ENCODE assay signal across 8 cellular contexts in the genomic region with DNA sequence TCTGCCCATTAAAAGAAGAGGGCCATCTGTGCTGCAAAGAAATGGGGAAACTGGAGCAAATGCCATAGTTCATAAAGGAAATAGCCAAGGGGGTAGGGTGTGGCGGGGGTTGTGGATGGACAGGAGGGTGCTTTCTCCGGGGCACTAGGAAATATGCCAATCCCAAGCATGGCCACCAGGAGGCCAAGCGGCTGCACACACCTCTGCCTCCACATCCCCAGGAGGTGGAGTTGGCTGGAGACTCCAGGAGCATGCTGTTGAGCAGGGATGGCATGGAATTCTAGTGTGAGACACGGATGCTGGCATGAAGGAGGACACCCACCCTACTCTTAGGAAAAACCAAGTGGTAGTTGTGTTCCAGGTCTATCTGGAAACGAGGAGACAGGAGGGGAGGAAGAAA. TPM values are rescaled to one million over a fixed set of nuclear protein-coding genes. Genes with fewer than 3 reads are reported as not detected.
DNase-seq lines count a peak whose midpoint lies in the region; ATAC-seq and TF ChIP-seq lines count a peak whose summit lies in the region.

No MANE protein-coding gene starts in this region.

- ATAC-seq in DND-41 (ENCODE audit: insufficient read depth, low read depth) (peak; percentile 67), IMR-90 (ENCODE audit: low read depth) (0 out of 2 replicates have a peak, but pooled peaks have one; percentile 21), HG03460 (IDR thresholded peaks at IDR 0.05; ENCODE audit: unreplicated experiment) (no peak)

- no peaks in the 10 kb centered on the region for H3K9me3 ChIP-seq in DND-41 (ENCODE audit: insufficient read depth, low read length, severe bottlenecking)
- H3K9me3 ChIP-seq in IMR-90 (ENCODE audit: control insufficient read depth, insufficient read depth, low read length) = no peaks in the 10 kb centered on the region

- H3K4me2 ChIP-seq in DND-41 (ENCODE audit: insufficient read depth, low read length) (no peak overlapping the region), IMR-90 (ENCODE audit: low read depth, low read length) (no peak overlapping the region)

- 0 out of 2 replicates have a peak overlapping the region, but pooled peaks have one; percentile 4 for H3K18ac ChIP-seq in IMR-90 (ENCODE audit: low read depth, low read length)

- TF ChIP-seq POLR2A in IMR-90 (IDR thresholded peaks at IDR 0.05; ENCODE audit: low read depth, low read length) = no peak

- peak overlapping the region; percentile 59 for H2AK9ac ChIP-seq in IMR-90 (replicated peaks; ENCODE audit: low read depth, low read length, poor library complexity)

- TF ChIP-seq CTCF in DND-41 (IDR thresholded peaks at IDR 0.05; ENCODE audit: borderline replicate concordance, extremely low read depth, low read length, poor library complexity, severe bottlenecking) = peak; percentile 58
- peak; percentile 51 for TF ChIP-seq CTCF in IMR-90 (conservative IDR thresholded peaks at IDR 0.05; ENCODE audit: low read depth, low read length)
- peak; percentile 28 for TF ChIP-seq CTCF in foreskin fibroblast (IDR thresholded peaks at IDR 0.05; ENCODE audit: low read depth, low read length)

- no TSS peak for BruUV-seq in IMR-90 (replicated peaks; lab: Mats Ljungman, UMichigan)

- peak overlapping the region; percentile 72 for H2AK5ac ChIP-seq in IMR-90 (ENCODE audit: low read depth, low read length)

- H2AFZ ChIP-seq in DND-41 (ENCODE audit: low read depth, low read length) (no peak overlapping the region), IMR-90 (replicated peaks; ENCODE audit: low read length, poor library complexity) (no peak overlapping the region)

- H2BK20ac ChIP-seq in IMR-90 (ENCODE audit: low read depth, low read length) = peak overlapping the region; percentile 63

- no peak overlapping the region for H3K4me3 ChIP-seq in DND-41 (ENCODE audit: low read depth in 1 of 2, low read length in 2 of 2)
- H3K4me3 ChIP-seq in IMR-90 (ENCODE audit: insufficient read depth, low read depth, low read length) = no peak overlapping the region
- no peak overlapping the region for H3K4me3 ChIP-seq in foreskin fibroblast (ENCODE audit: low read depth in 1 of 2, low read length in 2 of 2)

- H3K27me3 ChIP-seq in DND-41 (ENCODE audit: insufficient read depth, low read length, poor library complexity) (no peaks in the 10 kb centered on the region), IMR-90 (ENCODE audit: control insufficient read depth, insufficient read depth, low read length) (no peaks in the 10 kb centered on the region)

- peak overlapping the region; percentile 58; the same call in 1 of the 2 replicates for H3K23ac ChIP-seq in IMR-90 (ENCODE audit: low read depth, low read length)

- H2BK120ac ChIP-seq in IMR-90 (ENCODE audit: low read depth, low read length) = peak overlapping the region; percentile 73

- H4K8ac ChIP-seq in IMR-90 (ENCODE audit: low read depth in 2 of 2, low read length in 2 of 2) = peak overlapping the region in 1 of 2 experiments; percentile 56; a peak in 2 of 4 replicates

- no peaks in the 10 kb centered on the region for H3K4me1 ChIP-seq in DND-41 (ENCODE audit: insufficient read depth, low read length)
- peaks cover 35% of the 10 kb centered on the region for H3K4me1 ChIP-seq in IMR-90 (ENCODE audit: control insufficient read depth, insufficient read depth, low read length)

- POLR2A ChIA-PET in IMR-90 (lab: Charles Lee; ENCODE audit: unreplicated experiment) = no interaction called here

- peaks cover 42 to 81% of the 10 kb centered on the region in 2 experiments for H3K79me1 ChIP-seq in IMR-90 (ENCODE audit: low read depth in 1 of 2, low read length in 2 of 2)

- dilution Hi-C loops in IMR-90 (cut with HindIII; ENCODE audit: low sequenced_read_pairs, unreplicated experiment) = no loop called here

- H3K27ac ChIP-seq in DND-41 (ENCODE audit: low read length) = no peak overlapping the region
- H3K27ac ChIP-seq in IMR-90 (ENCODE audit: insufficient read depth, low read length) = peak overlapping the region; percentile 10; the same call in 1 of the 2 replicates

- in situ Hi-C loops in IMR-90 (cut with MboI; ENCODE audit: low sequenced_read_pairs) = no loop called here

- no peak overlapping the region for H3K56ac ChIP-seq in IMR-90 (ENCODE audit: extremely low read depth, insufficient read depth, low read length)

- peaks cover 41% of the 10 kb centered on the region for H3K9me1 ChIP-seq in IMR-90 (ENCODE audit: insufficient read depth, low read length)

- H2BK15ac ChIP-seq in IMR-90 (ENCODE audit: low read depth, low read length) = peak overlapping the region; percentile 10; the same call in 1 of the 3 replicates

- no peak overlapping the region for H3K9ac ChIP-seq in DND-41 (ENCODE audit: low read depth, low read length)
- no peak overlapping the region for H3K9ac ChIP-seq in IMR-90 (ENCODE audit: low read depth, low read length)

- WGBS in IMR-90 (ENCODE audit: extremely low coverage in 2 of 2, insufficient read length in 1 of 2), 2 experiments = no CpG with 5 or more reads among the region's 5 CpGs

- H3K36me3 ChIP-seq in DND-41 (ENCODE audit: insufficient read depth, low read length) (no peaks in the 10 kb centered on the region), IMR-90 (ENCODE audit: control insufficient read depth, insufficient read depth, low read length) (peaks cover 60% of the 10 kb centered on the region)

- H4K20me1 ChIP-seq in DND-41 (ENCODE audit: insufficient read depth, low read length) (no peaks in the 10 kb centered on the region), IMR-90 (ENCODE audit: insufficient read depth, low read length) (peaks cover 26% of the 10 kb centered on the region)

- peak overlapping the region; percentile 79 for H3K4ac ChIP-seq in IMR-90 (ENCODE audit: low read depth, low read length)

- peak overlapping the region; percentile 70; the same call in 1 of the 2 replicates for H4K91ac ChIP-seq in IMR-90 (ENCODE audit: insufficient read depth, low read depth, low read length)

- H2BK5ac ChIP-seq in IMR-90 (ENCODE audit: low read depth, low read length, poor library complexity, severe bottlenecking) = peak overlapping the region; percentile 38

- CTCF ChIA-PET in IMR-90 (lab: Yijun Ruan, JAX) = interaction anchor here (0.6 to 0.9 kb wide), 2 partner anchors 21 to 28 kb away, joined by 4 to 5 read pairs; no protein-coding TSS in a partner anchor

- intact Hi-C loops in IMR-90 (cut with micrococcal nuclease) = loop anchor here (1.0 kb wide), 1 partner anchor 88 kb away; no protein-coding TSS in a partner anchor

- H3K14ac ChIP-seq in IMR-90 (replicated peaks; ENCODE audit: low read depth, low read length) = peak overlapping the region; percentile 54

- DNase-seq in DND-41 (peak; percentile 37), IMR-90 (peak; percentile 23), foreskin fibroblast (peak in 1 of 2 donors; percentile 33), C1 segment of cervical spinal cord (lab: John Stamatoyannopoulos, UW) (no peak)
- peak; percentile 5 to 17 for DNase-seq in activated CD4-positive, alpha-beta T cell treated with anti-CD3 and anti-CD28 coated beads, Interleukin-2, amount 50 U/mL, for 4 hours
- peak; percentile 40 for DNase-seq in stimulated activated CD4-positive, alpha-beta T cell treated with anti-CD3 and anti-CD28 coated beads, Interleukin-4, amount 100 ng/mL, for 1 hour
- no peak for DNase-seq in stimulated activated naive CD4-positive, alpha-beta T cell treated with Interleukin-2 at 50 U/mL for 16 hours (lab: John Stamatoyannopoulos, UW)

- no peaks in the 10 kb centered on the region for H3K79me2 ChIP-seq in DND-41 (ENCODE audit: insufficient read depth, low read length)

- peak; percentile 56 for TF ChIP-seq RAD21 in IMR-90 (IDR thresholded peaks at IDR 0.05; ENCODE audit: low read length)

- H4K5ac ChIP-seq in IMR-90 (ENCODE audit: low read depth, low read length) = no peak overlapping the region

TF ChIP-seq in IMR-90, 13 proteins besides CTCF, POLR2A, EP300 and RAD21:
- no peak for TF ChIP-seq FOS (IDR thresholded peaks at IDR 0.05; ENCODE audit: low read depth, low read length)
- 0 out of 2 replicates have a peak, but pooled peaks have one; percentile 36 for TF ChIP-seq MXI1 (IDR thresholded peaks at IDR 0.05; ENCODE audit: borderline replicate concordance, low read depth, low read length)
- no peak for TF ChIP-seq MAZ (IDR thresholded peaks at IDR 0.05; ENCODE audit: borderline replicate concordance, low read depth, low read length)
- no peak for TF ChIP-seq RCOR1 (IDR thresholded peaks at IDR 0.05; ENCODE audit: insufficient replicate concordance, low read length)
- TF ChIP-seq, protein P1, sequence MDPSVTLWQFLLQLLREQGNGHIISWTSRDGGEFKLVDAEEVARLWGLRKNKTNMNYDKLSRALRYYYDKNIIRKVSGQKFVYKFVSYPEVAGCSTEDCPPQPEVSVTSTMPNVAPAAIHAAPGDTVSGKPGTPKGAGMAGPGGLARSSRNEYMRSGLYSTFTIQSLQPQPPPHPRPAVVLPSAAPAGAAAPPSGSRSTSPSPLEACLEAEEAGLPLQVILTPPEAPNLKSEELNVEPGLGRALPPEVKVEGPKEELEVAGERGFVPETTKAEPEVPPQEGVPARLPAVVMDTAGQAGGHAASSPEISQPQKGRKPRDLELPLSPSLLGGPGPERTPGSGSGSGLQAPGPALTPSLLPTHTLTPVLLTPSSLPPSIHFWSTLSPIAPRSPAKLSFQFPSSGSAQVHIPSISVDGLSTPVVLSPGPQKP (IDR thresholded peaks at IDR 0.05; ENCODE audit: borderline replicate concordance, low read depth, low read length) = no peak
- TF ChIP-seq MAFK (IDR thresholded peaks at IDR 0.05; ENCODE audit: low read depth, low read length) = no peak
- TF ChIP-seq RFX5 (IDR thresholded peaks at IDR 0.05; ENCODE audit: low read depth, low read length) = no peak
- TF ChIP-seq SMC3 (IDR thresholded peaks at IDR 0.05; ENCODE audit: low read depth, low read length) = peak; percentile 61
- TF ChIP-seq CHD1 (IDR thresholded peaks at IDR 0.05; ENCODE audit: low read depth, low read length) = no peak

RNA-seq across cellular contexts. Expression of a gene that starts 25.2 kb away (rescaled TPM):
- total RNA-seq in IMR-90 (2012; rRNA removed) = 101 and 102 TPM in 2 replicates
- polyA plus RNA-seq in IMR-90 (2012; rRNA removed) = 278 and 303 TPM in 2 replicates
- polyA plus RNA-seq in IMR-90 (2012; cell fraction: cytosol; rRNA removed) = 237 and 279 TPM in 2 replicates
- polyA plus RNA-seq in IMR-90 (2012; cell fraction: nucleus; rRNA removed; ENCODE audit: low replicate concordance) = 363 and 859 TPM in 2 replicates

RNA-seq across cellular contexts. Expression of a gene that starts 54.3 kb away (rescaled TPM):
- total RNA-seq in IMR-90 (2012; rRNA removed) = 53.2 and 94.7 TPM in 2 replicates
- polyA plus RNA-seq in IMR-90 (2012; rRNA removed) = 102 and 139 TPM in 2 replicates
- 4.0 and 8.4 TPM in 2 replicates for polyA plus RNA-seq in IMR-90 (2012; cell fraction: cytosol; rRNA removed)
- polyA plus RNA-seq in IMR-90 (2012; cell fraction: nucleus; rRNA removed; ENCODE audit: low replicate concordance) = 1.5 and 27.7 TPM in 2 replicates

Comparison
In these comparisons a context has a peak if more than half of its experiments do, and no peak if none do; other contexts are left out.
1. DNase-seq: peak in DND-41 (single experiment), IMR-90 (single experiment), activated CD4-positive, alpha-beta T cell treated with anti-CD3 and anti-CD28 coated beads, Interleukin-2, amount 50 U/mL, for 4 hours (2 of 2) and stimulated activated CD4-positive, alpha-beta T cell treated with anti-CD3 and anti-CD28 coated beads, Interleukin-4, amount 100 ng/mL, for 1 hour (single experiment); none in C1 segment of cervical spinal cord (0 of 14) and stimulated activated naive CD4-positive, alpha-beta T cell treated with Interleukin-2 at 50 U/mL for 16 hours (single experiment).
2. Peak in every context shown above with its lines, with median percentiles within 50 percentile points of each other: CTCF ChIP-seq.